In genomic region chr20:61746147-61746646, GRCh38 we compare ENCODE assay signal across 26 cellular contexts.
"Had no signal": no experiment of that assay in that cellular context is flagged by ENCODE, and none has a peak within 500 bp of the region (broad histone marks: within the 10 kb centered on the region; RNA-seq: fewer than 3 reads in every experiment).

No MANE protein-coding gene starts in this region.

- H3K36me3 Mint-ChIP-seq: stimulated activated memory B cell treated with anti-CD40 and anti-IgM and Interleukin-4, amounts not matched to agents 10 μg/mL and 1 μg/mL and 100 μg/mL, for 72 hours; type B pancreatic cell had no signal

- H3K4me3 ChIP-seq: coronary artery, esophagus squamous epithelium, heart right ventricle, lung, ovary, psoas muscle, sigmoid colon, testis, tibial artery had no signal

- H3K27me3 ChIP-seq: ovary, testis had no signal

- H3K9me3 Mint-ChIP-seq: type B pancreatic cell had no signal

- H3K9me3 ChIP-seq: ovary, testis had no signal

- H3K36me3 ChIP-seq: esophagus squamous epithelium, heart right ventricle, ovary, sigmoid colon, tibial artery had no signal

- ATAC-seq: effector memory CD8-positive, alpha-beta T cell; left ventricle myocardium superior; naive thymus-derived CD4-positive, alpha-beta T cell; psoas muscle; stimulated activated memory B cell treated with anti-CD40 and anti-IgM and Interleukin-4, amounts not matched to agents 10 μg/mL and 1 μg/mL and 100 μg/mL, for 72 hours; stimulated activated naive CD8-positive, alpha-beta T cell treated with anti-CD3 and anti-CD28 coated beads, Interleukin-15, Interleukin-2, amounts not matched to agents 100 U/mL and 50 U/mL, for 24 hours had no signal

- H3K27ac Mint-ChIP-seq: effector memory CD8-positive, alpha-beta T cell; naive thymus-derived CD4-positive, alpha-beta T cell; nephron; stimulated activated memory B cell treated with anti-CD40 and anti-IgM and Interleukin-4, amounts not matched to agents 10 μg/mL and 1 μg/mL and 100 μg/mL, for 72 hours; type B pancreatic cell had no signal

- H3K27ac ChIP-seq: coronary artery, esophagus squamous epithelium, heart right ventricle, ovary, psoas muscle, sigmoid colon, testis, tibial artery had no signal

- H3K4me1 ChIP-seq: esophagus squamous epithelium, heart right ventricle, psoas muscle, sigmoid colon, testis, tibial artery had no signal

- H3K4me3 Mint-ChIP-seq: effector memory CD8-positive, alpha-beta T cell; naive thymus-derived CD4-positive, alpha-beta T cell; nephron; stimulated activated memory B cell treated with anti-CD40 and anti-IgM and Interleukin-4, amounts not matched to agents 10 μg/mL and 1 μg/mL and 100 μg/mL, for 72 hours; type B pancreatic cell had no signal

- H3K27me3 Mint-ChIP-seq: stimulated activated memory B cell treated with anti-CD40 and anti-IgM and Interleukin-4, amounts not matched to agents 10 μg/mL and 1 μg/mL and 100 μg/mL, for 72 hours had no signal

- DNase-seq: effector memory CD8-positive, alpha-beta T cell; erythroblast; esophagus squamous epithelium; foreskin melanocyte; glutamatergic neuron; heart right ventricle; hippocampal formation; kidney glomerular epithelial cell; left ventricle myocardium superior; mesenchymal stem cell; midbrain; naive thymus-derived CD4-positive, alpha-beta T cell; nucleus accumbens; ovary; sigmoid colon; stimulated activated CD4-positive, alpha-beta T cell treated with anti-CD3 and anti-CD28 coated beads, Interleukin-4, amount 100 ng/mL, for 4 hours; stimulated activated naive CD8-positive, alpha-beta T cell treated with anti-CD3 and anti-CD28 coated beads, Interleukin-15, Interleukin-2, amounts not matched to agents 100 U/mL and 50 U/mL, for 24 hours; substantia nigra; testis; tibial artery had no signal

- H3K4me1 Mint-ChIP-seq: naive thymus-derived CD4-positive, alpha-beta T cell; stimulated activated memory B cell treated with anti-CD40 and anti-IgM and Interleukin-4, amounts not matched to agents 10 μg/mL and 1 μg/mL and 100 μg/mL, for 72 hours had no signal
